8 cellular contexts compared by ENCODE assay signal in genomic region chr11:64318694-64319420, GRCh38. TPM values are rescaled to one million over a fixed set of nuclear protein-coding genes. Genes with fewer than 3 reads are reported as not detected.
DNase-seq lines count a peak whose midpoint lies in the region; ATAC-seq, FAIRE-seq and TF ChIP-seq lines count a peak whose summit lies in the region.

No MANE protein-coding gene starts in this region.

- H3K27me3 Mint-ChIP-seq in activated naive CD4-positive, alpha-beta T cell treated with anti-CD3 and anti-CD28 coated beads for 36 hours (ENCODE audit: low read depth), result no peaks in the 10 kb centered on the region

- DNase-seq in activated naive CD4-positive, alpha-beta T cell treated with anti-CD3 and anti-CD28 coated beads for 36 hours, result no peak
- DNase-seq in activated naive CD4-positive, alpha-beta T cell treated with anti-CD3 and anti-CD28 coated beads, Interleukin-2, amount 50 U/mL, for 16 hours, result no peak
- DNase-seq in GM12878 (ENCODE audit: low read depth, low spot score), result no peak
- no peak for DNase-seq in lower lobe of right lung
- DNase-seq in upper lobe of right lung, result peak; percentile 66
- DNase-seq in activated gamma-delta T cell (lab: John Stamatoyannopoulos, UW), result no peak
- no peak for DNase-seq in SIG-M5 treated with dmso at 0.1 percent for 504 hours (lab: John Stamatoyannopoulos, UW; ENCODE audit: unreplicated experiment)
- no peak for DNase-seq in NK-92 (lab: John Stamatoyannopoulos, UW; ENCODE audit: unreplicated experiment)

- H2AFZ ChIP-seq in GM12878 (ENCODE audit: control insufficient read depth, low read depth, low read length), result no peak overlapping the region

- POLR2A ChIA-PET in GM12878 (lab: Charles Lee), result interaction anchor here (0.7 to 3.5 kb wide), 18 partner anchors 8 to 395 kb away, joined by 3 to 42 read pairs (median 10); partner anchors contain the start of genes BAD, CCDC88B, ESRRA and FERMT3

- TF ChIP-seq CTCF in GM12878 (IDR thresholded peaks at IDR 0.05 in 2 of 3, conservative IDR thresholded peaks at IDR 0.05 in 1 of 3; ENCODE audit: control insufficient read depth in 2 of 3, extremely low read depth in 1 of 3, insufficient read depth in 1 of 3, low read depth in 3 of 3, low read length in 3 of 3) (no peak), lower lobe of right lung (IDR thresholded peaks at IDR 0.05) (no peak), upper lobe of right lung (IDR thresholded peaks at IDR 0.05) (no peak)

- in situ Hi-C loops in GM12878 (cut with MboI), result no loop called here

- H3K36me3 Mint-ChIP-seq in activated naive CD4-positive, alpha-beta T cell treated with anti-CD3 and anti-CD28 coated beads for 36 hours (ENCODE audit: low read depth), result peaks cover 21% of the 10 kb centered on the region

- H3K4me1 ChIP-seq in GM12878 (ENCODE audit: control insufficient read depth, insufficient read depth, low read length), result peaks cover 9% of the 10 kb centered on the region
- H3K4me1 ChIP-seq in lower lobe of right lung, result peaks cover 35% of the 10 kb centered on the region
- H3K4me1 ChIP-seq in upper lobe of right lung, result peaks cover 18% of the 10 kb centered on the region

- H3K9me3 Mint-ChIP-seq in activated naive CD4-positive, alpha-beta T cell treated with anti-CD3 and anti-CD28 coated beads for 36 hours, result no peaks in the 10 kb centered on the region

- RAD21 ChIA-PET in GM12878 (lab: Charles Lee; ENCODE audit: unreplicated experiment), result interaction anchor here (1.1 to 5.6 kb wide), 12 partner anchors 10 to 331 kb away, joined by 5 to 176 read pairs (median 24); partner anchors contain the start of genes BAD, CATSPERZ, CCDC88B and ESRRA

- SMC1A ChIA-PET in GM12878 (lab: Charles Lee; ENCODE audit: uncharacterized antibody, unreplicated experiment), result interaction anchor here (1.2 to 5.3 kb wide), 7 partner anchors 7 to 332 kb away, joined by 3 to 71 read pairs (median 13); partner anchors contain the start of gene CCDC88B

- peak overlapping the region; percentile 80 for H3K4me3 ChIP-seq in GM12878
- H3K4me3 ChIP-seq in lower lobe of right lung, result peak overlapping the region; percentile 92
- peak overlapping the region; percentile 87 for H3K4me3 ChIP-seq in upper lobe of right lung

- H3K9ac ChIP-seq in GM12878 (ENCODE audit: control insufficient read depth, insufficient read depth, low read length), result peak overlapping the region; percentile 98

- no peak for TF ChIP-seq POLR2A in GM12878 (IDR thresholded peaks at IDR 0.05; ENCODE audit: low read depth, low read length)

- 17% methylated on average over 12 of the region's 18 CpGs for WGBS in GM12878 (ENCODE audit: insufficient coverage, insufficient replicate concordance, low lambda C conversion rate, missing lambda C conversion rate)

- H3K4me2 ChIP-seq in GM12878 (ENCODE audit: control insufficient read depth, insufficient read depth), result peak overlapping the region; percentile 98

- H3K4me1 Mint-ChIP-seq in activated naive CD4-positive, alpha-beta T cell treated with anti-CD3 and anti-CD28 coated beads for 36 hours (ENCODE audit: low read depth), result peaks cover 33% of the 10 kb centered on the region

- H3K27ac ChIP-seq in GM12878 (ENCODE audit: control insufficient read depth, insufficient read depth) (peak overlapping the region; percentile 99), lower lobe of right lung (peak overlapping the region; percentile 100), upper lobe of right lung (peak overlapping the region; percentile 98)

- BruUV-seq in GM12878 (replicated peaks; lab: Mats Ljungman, UMichigan), result TSS peak; percentile 68

- no peak for TF ChIP-seq RAD21 in GM12878 (IDR thresholded peaks at IDR 0.05; ENCODE audit: insufficient read depth, low read depth, low read length)

- H3K79me2 ChIP-seq in GM12878 (ENCODE audit: control insufficient read depth, insufficient read depth, low read length), result peaks cover 26% of the 10 kb centered on the region

- ATAC-seq in GM12878 (no peak), lower lobe of right lung (no peak), upper lobe of right lung (no peak)

- CTCF ChIA-PET in activated naive CD4-positive, alpha-beta T cell treated with anti-CD3 and anti-CD28 coated beads for 36 hours (lab: Charles Lee), result interaction anchor here (1.0 to 3.8 kb wide), 7 partner anchors 12 to 78 kb away, joined by 3 to 22 read pairs (median 12); partner anchors contain the start of gene FKBP2
- CTCF ChIA-PET in GM12878 (lab: Yijun Ruan, JAX), result interaction anchor here (0.5 to 5.9 kb wide), 13 partner anchors 9 to 130 kb away, joined by 3 to 228 read pairs (median 9); partner anchors contain the start of genes CCDC88B, ESRRA, FERMT3 and RPS6KA4

- H3K4me3 Mint-ChIP-seq in activated naive CD4-positive, alpha-beta T cell treated with anti-CD3 and anti-CD28 coated beads for 36 hours, result peak overlapping the region; percentile 94

- intact Hi-C loops in activated naive CD4-positive, alpha-beta T cell treated with anti-CD3 and anti-CD28 coated beads for 36 hours (cut with micrococcal nuclease), result loop anchor here (1.0 kb wide), 4 partner anchors 12 to 36 kb away; partner anchors contain the start of genes CCDC88B and GPR137
- intact Hi-C loops in GM12878 (cut with micrococcal nuclease; ENCODE audit: unreplicated experiment), result loop anchor here (1.0 to 5.0 kb wide), 2 partner anchors 12 to 38 kb away; partner anchors contain the start of gene RPS6KA4
- intact Hi-C loops in lower lobe of right lung (cut with DNase I), result no loop called here
- intact Hi-C loops in upper lobe of right lung (cut with DNase I), result no loop called here

- H3K27ac Mint-ChIP-seq in activated naive CD4-positive, alpha-beta T cell treated with anti-CD3 and anti-CD28 coated beads for 36 hours, result peak overlapping the region; percentile 99

- H3K9me3 ChIP-seq in GM12878 (replicated peaks; ENCODE audit: control insufficient read depth, insufficient read depth, low read length), result no peaks in the 10 kb centered on the region
- no peaks in the 10 kb centered on the region for H3K9me3 ChIP-seq in lower lobe of right lung
- no peaks in the 10 kb centered on the region for H3K9me3 ChIP-seq in upper lobe of right lung

- TF ChIP-seq EP300 in GM12878 (IDR thresholded peaks at IDR 0.05; ENCODE audit: borderline replicate concordance in 1 of 2, control insufficient read depth in 1 of 2, low read depth in 2 of 2, low read length in 2 of 2), result no peak

- H3K36me3 ChIP-seq in GM12878 (ENCODE audit: control insufficient read depth in 2 of 2, insufficient read depth in 2 of 2, low read length in 1 of 2) (peaks cover 0 to 10% of the 10 kb centered on the region in 2 experiments; a peak in 3 of 4 replicates), lower lobe of right lung (peaks cover 45% of the 10 kb centered on the region), upper lobe of right lung (peaks cover 31% of the 10 kb centered on the region)

- no peaks in the 10 kb centered on the region for H4K20me1 ChIP-seq in GM12878 (ENCODE audit: control insufficient read depth, insufficient read depth)

- no peaks in the 10 kb centered on the region for H3K27me3 ChIP-seq in GM12878 (replicated peaks in 1 of 2; ENCODE audit: control insufficient read depth in 2 of 2, insufficient read depth in 2 of 2, low read length in 1 of 2)
- H3K27me3 ChIP-seq in lower lobe of right lung (ENCODE audit: low read depth), result no peaks in the 10 kb centered on the region
- H3K27me3 ChIP-seq in upper lobe of right lung, result no peaks in the 10 kb centered on the region

- no peak for FAIRE-seq in GM12878 (lab: Jason Lieb, UNC)

RNA-seq across cellular contexts. Expression of gene PRDX5, which starts 0.9 kb away (rescaled TPM):
- 100 to 1,000 TPM; 122 to 132 TPM for total RNA-seq in activated naive CD4-positive, alpha-beta T cell treated with anti-CD3 and anti-CD28 coated beads for 36 hours
- total RNA-seq in GM12878 (2013; cell fraction: nucleolus; rRNA removed), result 10.4 and 10.9 TPM in 2 replicates
- total RNA-seq in GM12878 (2014; rRNA removed), result 238 and 248 TPM in 2 replicates
- total RNA-seq in GM12878 (2014; rRNA removed; fragmentation: Illumina TruSeq; extraction: Trizol), result 198 and 206 TPM in 2 replicates
- total RNA-seq in GM12878 (2021), result 202 and 214 TPM in 2 replicates
- 146 TPM for polyA plus RNA-seq in GM12878 (2011; ENCODE audit: low read depth)
- 265 and 406 TPM in 2 replicates for polyA plus RNA-seq in GM12878 (2011; rRNA removed)
- polyA plus RNA-seq in GM12878 (2011; cell fraction: cytosol; rRNA removed), result 562 and 645 TPM in 2 replicates
- polyA plus RNA-seq in GM12878 (2011; cell fraction: nucleus; rRNA removed), result 193 and 238 TPM in 2 replicates
- 242 and 335 TPM in 2 replicates for polyA plus RNA-seq in GM12878 (2012)
- polyA plus RNA-seq in GM12878 (2014; fragmentation: Illumina TruSeq; extraction: Trizol), result 110 and 241 TPM in 2 replicates
- 100 to 1,000 TPM in 1 of 2 experiments, 10 to 100 TPM in 1; 95.7 to 203 TPM for polyA plus RNA-seq in GM12878 (2014; fragmentation: Nextera tagmentation; extraction: Ambion mirVana)
- 341 and 351 TPM in 2 replicates for polyA plus RNA-seq in GM12878 (2014; rRNA removed)
- polyA plus RNA-seq in GM12878 (2016; fragmentation: Nextera tagmentation; extraction: Ambion mirVana), result 100 to 1,000 TPM; 324 to 357 TPM
- polyA minus RNA-seq in GM12878 (2011; rRNA and poly(A)+ RNA removed), result 97.0 and 167 TPM in 2 replicates
- 55.5 and 58.4 TPM in 2 replicates for polyA minus RNA-seq in GM12878 (2011; cell fraction: cytosol; rRNA and poly(A)+ RNA removed)
- 13.3 and 26.9 TPM in 2 replicates for polyA minus RNA-seq in GM12878 (2011; cell fraction: nucleus; rRNA and poly(A)+ RNA removed)
- total RNA-seq in lower lobe of right lung, result 203 TPM
- total RNA-seq in upper lobe of right lung, result 176 TPM

RNA-seq across cellular contexts. Expression of gene TRMT112, which starts 1.5 kb away (rescaled TPM):
- total RNA-seq in activated naive CD4-positive, alpha-beta T cell treated with anti-CD3 and anti-CD28 coated beads for 36 hours, result 100 to 1,000 TPM; 241 to 261 TPM
- 21.2 and 22.0 TPM in 2 replicates for total RNA-seq in GM12878 (2013; cell fraction: nucleolus; rRNA removed)
- total RNA-seq in GM12878 (2014; rRNA removed) (252 and 288 TPM in 2 replicates), GM12878 (2014; rRNA removed; fragmentation: Illumina TruSeq; extraction: Trizol) (212 and 217 TPM in 2 replicates), GM12878 (2021) (210 and 220 TPM in 2 replicates), lower lobe of right lung (178 TPM), upper lobe of right lung (168 TPM)
- 376 TPM for polyA plus RNA-seq in GM12878 (2011; ENCODE audit: low read depth)
- polyA plus RNA-seq in GM12878 (2011; rRNA removed) (300 and 394 TPM in 2 replicates), GM12878 (2014; fragmentation: Illumina TruSeq; extraction: Trizol) (96.2 and 220 TPM in 2 replicates), GM12878 (2014; fragmentation: Nextera tagmentation; extraction: Ambion mirVana) (100 to 1,000 TPM; 322 to 331 TPM), GM12878 (2014; rRNA removed) (294 and 320 TPM in 2 replicates), GM12878 (2016; fragmentation: Nextera tagmentation; extraction: Ambion mirVana) (100 to 1,000 TPM; 411 to 455 TPM)
- polyA plus RNA-seq in GM12878 (2011; cell fraction: cytosol; rRNA removed), result 444 and 476 TPM in 2 replicates
- 172 and 214 TPM in 2 replicates for polyA plus RNA-seq in GM12878 (2011; cell fraction: nucleus; rRNA removed)
- polyA plus RNA-seq in GM12878 (2012), result 296 and 388 TPM in 2 replicates
- 54.2 and 99.4 TPM in 2 replicates for polyA minus RNA-seq in GM12878 (2011; rRNA and poly(A)+ RNA removed)
- 89.2 and 95.6 TPM in 2 replicates for polyA minus RNA-seq in GM12878 (2011; cell fraction: cytosol; rRNA and poly(A)+ RNA removed)
- polyA minus RNA-seq in GM12878 (2011; cell fraction: nucleus; rRNA and poly(A)+ RNA removed), result 32.3 and 46.0 TPM in 2 replicates

RNA-seq across cellular contexts. Expression of gene ESRRA, which starts 13.5 kb away (rescaled TPM):
- 10 to 100 TPM; 18.5 to 21.7 TPM for total RNA-seq in activated naive CD4-positive, alpha-beta T cell treated with anti-CD3 and anti-CD28 coated beads for 36 hours
- total RNA-seq in GM12878 (2013; cell fraction: nucleolus; rRNA removed), result 18.8 and 21.2 TPM in 2 replicates
- total RNA-seq in GM12878 (2014; rRNA removed), result 34.9 and 40.7 TPM in 2 replicates
- total RNA-seq in GM12878 (2014; rRNA removed; fragmentation: Illumina TruSeq; extraction: Trizol), result 12.3 and 12.7 TPM in 2 replicates
- 41.7 and 48.9 TPM in 2 replicates for total RNA-seq in GM12878 (2021)
- 3.8 TPM for polyA plus RNA-seq in GM12878 (2011; ENCODE audit: low read depth)
- 6.4 and 10.9 TPM in 2 replicates for polyA plus RNA-seq in GM12878 (2011; rRNA removed)
- polyA plus RNA-seq in GM12878 (2011; cell fraction: cytosol; rRNA removed), result 16.8 and 24.8 TPM in 2 replicates
- 24.4 and 36.6 TPM in 2 replicates for polyA plus RNA-seq in GM12878 (2011; cell fraction: nucleus; rRNA removed)
- 10.7 and 14.9 TPM in 2 replicates for polyA plus RNA-seq in GM12878 (2012)
- 1.5 and 7.0 TPM in 2 replicates for polyA plus RNA-seq in GM12878 (2014; fragmentation: Illumina TruSeq; extraction: Trizol)
- polyA plus RNA-seq in GM12878 (2014; fragmentation: Nextera tagmentation; extraction: Ambion mirVana), result under 1 TPM; 0.32 to 0.55 TPM
- 32.7 and 45.0 TPM in 2 replicates for polyA plus RNA-seq in GM12878 (2014; rRNA removed)
- polyA plus RNA-seq in GM12878 (2016; fragmentation: Nextera tagmentation; extraction: Ambion mirVana), result 10 to 100 TPM; 12.4 to 23.3 TPM
- 7.6 and 17.4 TPM in 2 replicates for polyA minus RNA-seq in GM12878 (2011; rRNA and poly(A)+ RNA removed)
- 8.6 and 10.6 TPM in 2 replicates for polyA minus RNA-seq in GM12878 (2011; cell fraction: cytosol; rRNA and poly(A)+ RNA removed)
- 7.3 and 17.8 TPM in 2 replicates for polyA minus RNA-seq in GM12878 (2011; cell fraction: nucleus; rRNA and poly(A)+ RNA removed)
- total RNA-seq in lower lobe of right lung, result 47.9 TPM
- total RNA-seq in upper lobe of right lung, result 51.9 TPM

RNA-seq across cellular contexts. Expression of gene CATSPERZ, which starts 18.7 kb away (rescaled TPM):
- total RNA-seq in activated naive CD4-positive, alpha-beta T cell treated with anti-CD3 and anti-CD28 coated beads for 36 hours, result under 1 TPM in 1 of 2 experiments, not detected in 1; 0.67 TPM
- total RNA-seq in GM12878 (2013; cell fraction: nucleolus; rRNA removed), result 0.50 TPM in 1 of 2 replicates, not detected in the other
- not detected in 2 replicates for total RNA-seq in GM12878 (2014; rRNA removed)
- not detected in 2 replicates for total RNA-seq in GM12878 (2014; rRNA removed; fragmentation: Illumina TruSeq; extraction: Trizol)
- 0.29 TPM in 1 of 2 replicates, not detected in the other for total RNA-seq in GM12878 (2021)
- polyA plus RNA-seq in GM12878 (2011; ENCODE audit: low read depth), result not detected
- polyA plus RNA-seq in GM12878 (2011; rRNA removed), result 0.12 and 0.24 TPM in 2 replicates
- 0.12 TPM in 1 of 2 replicates, not detected in the other for polyA plus RNA-seq in GM12878 (2011; cell fraction: cytosol; rRNA removed)
- 0.22 and 0.38 TPM in 2 replicates for polyA plus RNA-seq in GM12878 (2011; cell fraction: nucleus; rRNA removed)
- 0.23 and 0.67 TPM in 2 replicates for polyA plus RNA-seq in GM12878 (2012)
- polyA plus RNA-seq in GM12878 (2014; fragmentation: Illumina TruSeq; extraction: Trizol), result 0.31 TPM in 1 of 2 replicates, not detected in the other
- polyA plus RNA-seq in GM12878 (2014; fragmentation: Nextera tagmentation; extraction: Ambion mirVana), result not detected
- not detected in 2 replicates for polyA plus RNA-seq in GM12878 (2014; rRNA removed)
- not detected for polyA plus RNA-seq in GM12878 (2016; fragmentation: Nextera tagmentation; extraction: Ambion mirVana)
- not detected in 2 replicates for polyA minus RNA-seq in GM12878 (2011; rRNA and poly(A)+ RNA removed)
- not detected in 2 replicates for polyA minus RNA-seq in GM12878 (2011; cell fraction: cytosol; rRNA and poly(A)+ RNA removed)
- not detected in 2 replicates for polyA minus RNA-seq in GM12878 (2011; cell fraction: nucleus; rRNA and poly(A)+ RNA removed)
- not detected for total RNA-seq in lower lobe of right lung
- total RNA-seq in upper lobe of right lung, result not detected

RNA-seq across cellular contexts. Expression of gene CCDC88B, which starts 21.1 kb away (rescaled TPM):
- total RNA-seq in activated naive CD4-positive, alpha-beta T cell treated with anti-CD3 and anti-CD28 coated beads for 36 hours, result 10 to 100 TPM; 53.2 to 61.9 TPM
- total RNA-seq in GM12878 (2013; cell fraction: nucleolus; rRNA removed), result 51.8 and 63.6 TPM in 2 replicates
- total RNA-seq in GM12878 (2014; rRNA removed) (38.7 and 41.6 TPM in 2 replicates), GM12878 (2014; rRNA removed; fragmentation: Illumina TruSeq; extraction: Trizol) (18.9 and 21.8 TPM in 2 replicates), GM12878 (2021) (55.5 and 66.0 TPM in 2 replicates), lower lobe of right lung (40.0 TPM), upper lobe of right lung (20.7 TPM)
- 32.3 TPM for polyA plus RNA-seq in GM12878 (2011; ENCODE audit: low read depth)
- polyA plus RNA-seq in GM12878 (2011; rRNA removed) (8.7 and 18.2 TPM in 2 replicates), GM12878 (2014; fragmentation: Illumina TruSeq; extraction: Trizol) (5.0 and 13.8 TPM in 2 replicates), GM12878 (2014; fragmentation: Nextera tagmentation; extraction: Ambion mirVana) (1 to 10 TPM in 1 of 2 experiments, under 1 TPM in 1; 0.24 to 2.8 TPM), GM12878 (2014; rRNA removed) (55.2 and 66.0 TPM in 2 replicates), GM12878 (2016; fragmentation: Nextera tagmentation; extraction: Ambion mirVana) (10 to 100 TPM; 13.6 to 20.2 TPM)
- polyA plus RNA-seq in GM12878 (2011; cell fraction: cytosol; rRNA removed), result 19.2 and 34.6 TPM in 2 replicates
- 125 and 191 TPM in 2 replicates for polyA plus RNA-seq in GM12878 (2011; cell fraction: nucleus; rRNA removed)
- polyA plus RNA-seq in GM12878 (2012), result 63.0 and 81.8 TPM in 2 replicates
- polyA minus RNA-seq in GM12878 (2011; rRNA and poly(A)+ RNA removed), result 3.9 and 13.7 TPM in 2 replicates
- 16.8 and 19.4 TPM in 2 replicates for polyA minus RNA-seq in GM12878 (2011; cell fraction: cytosol; rRNA and poly(A)+ RNA removed)
- 10.4 and 19.1 TPM in 2 replicates for polyA minus RNA-seq in GM12878 (2011; cell fraction: nucleus; rRNA and poly(A)+ RNA removed)

Comparison
In these comparisons a context has a peak if more than half of its experiments do, and no peak if none do; other contexts are left out.
1. intact Hi-C loops: an anchor here in activated naive CD4-positive, alpha-beta T cell treated with anti-CD3 and anti-CD28 coated beads for 36 hours (1.0 kb wide) and GM12878 (1.0 to 5.0 kb wide); none called in lower lobe of right lung and upper lobe of right lung.